In genomic region chr1:145957443-145958319, GRCh38 we compare ENCODE assay signal across 8 cellular contexts. TPM values are rescaled to one million over a fixed set of nuclear protein-coding genes. Genes with fewer than 3 reads are reported as not detected.
DNase-seq lines count a peak whose midpoint lies in the region; ATAC-seq and TF ChIP-seq lines count a peak whose summit lies in the region.

LIX1L (minus strand) TSS chr1:145958017; CDS start chr1:145957927, 90 bp downstream.

- no peak for TF ChIP-seq CTCF in GM12865 (IDR thresholded peaks at IDR 0.05; ENCODE audit: insufficient read depth, low read depth, low read length, missing control alignments)
- TF ChIP-seq CTCF in cardiac muscle cell (IDR thresholded peaks at IDR 0.05; ENCODE audit: low read depth, low read length): no peak
- TF ChIP-seq CTCF in parathyroid adenoma (IDR thresholded peaks at IDR 0.05): no peak
- peak in 1 of 5 experiments; percentile 30 for TF ChIP-seq CTCF in tibial nerve (IDR thresholded peaks at IDR 0.05)

- H3K36me3 Mint-ChIP-seq in activated naive CD8-positive, alpha-beta T cell treated with anti-CD3 and anti-CD28 coated beads, Interleukin-2, amount 50 U/mL, for 24 hours (ENCODE audit: low read depth): peaks cover 15% of the 10 kb centered on the region

- peaks cover 61% of the 10 kb centered on the region for H3K4me1 Mint-ChIP-seq in activated naive CD8-positive, alpha-beta T cell treated with anti-CD3 and anti-CD28 coated beads, Interleukin-2, amount 50 U/mL, for 24 hours

- no peaks in the 10 kb centered on the region for H3K27me3 Mint-ChIP-seq in activated naive CD8-positive, alpha-beta T cell treated with anti-CD3 and anti-CD28 coated beads, Interleukin-2, amount 50 U/mL, for 24 hours

- TF ChIP-seq EP300 in tibial nerve (IDR thresholded peaks at IDR 0.05): peak; percentile 33 to 97

- peak within 1 kb of the TSS; percentile 71 for H2AFZ ChIP-seq in parathyroid adenoma

- H3K9me3 Mint-ChIP-seq in activated naive CD8-positive, alpha-beta T cell treated with anti-CD3 and anti-CD28 coated beads, Interleukin-2, amount 50 U/mL, for 24 hours: no peaks in the 10 kb centered on the region

- peaks cover 3% of the 10 kb centered on the region for H3K79me2 ChIP-seq in parathyroid adenoma

- WGBS in tibial nerve, 2 donors: 0 to 1% methylated on average over 24 to 40 of the region's 60 CpGs

- peak; percentile 97 for DNase-seq in GM12865 (ENCODE audit: low read depth)
- peak; percentile 87 for DNase-seq in NCI-H1417 treated with DMSO at 0.1 percent for 48 hours (lab: John Stamatoyannopoulos, UW)
- peak; percentile 96 for DNase-seq in SW480 (ENCODE audit: low spot score)
- DNase-seq in activated naive CD8-positive, alpha-beta T cell treated with anti-CD3 and anti-CD28 coated beads, Interleukin-2, amount 50 U/mL, for 24 hours: peak; percentile 95
- peak; percentile 98 to 99 for DNase-seq in cardiac muscle cell (ENCODE audit: low read depth in 1 of 2, low spot score in 1 of 2)
- peak; percentile 94 to 95 for DNase-seq in tibial nerve (ENCODE audit: low spot score in 2 of 2)

- H3K27me3 ChIP-seq in cardiac muscle cell (peaks cover 3% of the 10 kb centered on the region), parathyroid adenoma (ENCODE audit: control insufficient read depth, insufficient read depth, low read length) (no peaks in the 10 kb centered on the region), tibial nerve (no peaks in the 10 kb centered on the region)

- H3K4me1 ChIP-seq in cardiac muscle cell (ENCODE audit: low read depth) (peaks cover 38% of the 10 kb centered on the region), parathyroid adenoma (peaks cover 5% of the 10 kb centered on the region), tibial nerve (peaks cover 0 to 82% (median 38%) of the 10 kb centered on the region in 4 donors)

- peak within 1 kb of the TSS; percentile 84 for H3K4me2 ChIP-seq in parathyroid adenoma (ENCODE audit: low read length)

- H3K9me3 ChIP-seq in cardiac muscle cell (ENCODE audit: low read depth) (no peaks in the 10 kb centered on the region), parathyroid adenoma (ENCODE audit: control insufficient read depth, low read length) (no peaks in the 10 kb centered on the region), tibial nerve (no peaks in the 10 kb centered on the region)

- TF ChIP-seq POLR2A in tibial nerve (IDR thresholded peaks at IDR 0.05): peak; percentile 86 to 93

- peak within 1 kb of the TSS; percentile 89 for H3K4me3 Mint-ChIP-seq in activated naive CD8-positive, alpha-beta T cell treated with anti-CD3 and anti-CD28 coated beads, Interleukin-2, amount 50 U/mL, for 24 hours

- H3K27ac Mint-ChIP-seq in activated naive CD8-positive, alpha-beta T cell treated with anti-CD3 and anti-CD28 coated beads, Interleukin-2, amount 50 U/mL, for 24 hours: peak within 1 kb of the TSS; percentile 86

- peak; percentile 90 for ATAC-seq in HG02763 (IDR thresholded peaks at IDR 0.05; ENCODE audit: unreplicated experiment)
- peak; percentile 87 for ATAC-seq in activated naive CD8-positive, alpha-beta T cell treated with anti-CD3 and anti-CD28 coated beads, Interleukin-2, amount 50 U/mL, for 24 hours

- H3K36me3 ChIP-seq in cardiac muscle cell (no peaks in the 10 kb centered on the region), parathyroid adenoma (ENCODE audit: control insufficient read depth, insufficient read depth, low read length) (no peaks in the 10 kb centered on the region), tibial nerve (no peaks in the 10 kb centered on the region)

- H3K9ac ChIP-seq in parathyroid adenoma: no peak within 1 kb of the TSS

- H3K27ac ChIP-seq in cardiac muscle cell (peak within 1 kb of the TSS; percentile 99), parathyroid adenoma (peak within 1 kb of the TSS; percentile 83), tibial nerve (peak within 1 kb of the TSS; percentile 91 to 97 (median 96))

- H3K4me3 ChIP-seq in GM12865 (ENCODE audit: low read depth, low read length) (peak within 1 kb of the TSS; percentile 80), cardiac muscle cell (peak within 1 kb of the TSS; percentile 73), parathyroid adenoma (ENCODE audit: low read depth, low read length) (peak within 1 kb of the TSS; percentile 55), tibial nerve (peak within 1 kb of the TSS; percentile 77 to 83 (median 78))

RNA-seq across cellular contexts. Expression of gene LIX1L, which starts in this region (rescaled TPM):
- total RNA-seq in cardiac muscle cell: 33.4 and 39.2 TPM in 2 replicates
- 46.4 and 59.0 TPM in 2 replicates for polyA plus RNA-seq in cardiac muscle cell
- total RNA-seq in tibial nerve: 10 to 100 TPM; 30.8 to 57.1 (median 41.5) TPM

Comparison
In these comparisons a context has a peak if more than half of its experiments do, and no peak if none do; other contexts are left out.
1. Peak in every context shown above with its lines: DNase-seq, ATAC-seq, H3K4me3 ChIP-seq and H3K27ac ChIP-seq.